Comparison of ENCODE assay signal across 17 cellular contexts in genomic region chr19:38329651-38330050, GRCh38. TPM values are rescaled to one million over a fixed set of nuclear protein-coding genes. Genes with fewer than 3 reads are reported as not detected.
A peak's percentile ranks its signal among the peaks of the same experiment; 100 is the strongest.
DNase-seq lines count a peak whose midpoint lies in the region; ATAC-seq and TF ChIP-seq lines count a peak whose summit lies in the region.
"Had no signal": no experiment of that assay in that cellular context is flagged by ENCODE, and none has a peak within 500 bp of the region (broad histone marks: within the 10 kb centered on the region; RNA-seq: fewer than 3 reads in every experiment).

No MANE protein-coding gene starts in this region.

- dilution Hi-C loops in IMR-90 (cut with HindIII; ENCODE audit: low sequenced_read_pairs, unreplicated experiment), result no loop called here

- H3K36me3 Mint-ChIP-seq in Caco-2 (ENCODE audit: insufficient read depth, unreplicated experiment) (no peaks in the 10 kb centered on the region), chondrocyte (ENCODE audit: low read depth) (peaks cover 25% of the 10 kb centered on the region), immature natural killer cell (peaks cover 5 to 9% (median 8%) of the 10 kb centered on the region in 3 donors)

- H4K8ac ChIP-seq in IMR-90 (ENCODE audit: low read depth in 2 of 2, low read length in 2 of 2) (no peak overlapping the region), neuronal stem cell (ENCODE audit: low read depth, low read length) (peak overlapping the region; percentile 65)

- H2BK20ac ChIP-seq in IMR-90 (ENCODE audit: low read depth, low read length), result no peak overlapping the region

- H3K4me1 Mint-ChIP-seq in Caco-2 (ENCODE audit: low read depth, unreplicated experiment) (no peaks in the 10 kb centered on the region), chondrocyte (ENCODE audit: low read depth) (no peaks in the 10 kb centered on the region), immature natural killer cell (no peaks in the 10 kb centered on the region)
- H3K4me1 Mint-ChIP-seq: CD4-positive, alpha-beta memory T cell; H9 had no signal

- in situ Hi-C loops in IMR-90 (cut with MboI; ENCODE audit: low sequenced_read_pairs), result loop anchor here (5.0 to 10.0 kb wide), 2 partner anchors 97 to 435 kb away; no protein-coding TSS in a partner anchor

- TF ChIP-seq POLR2A in IMR-90 (IDR thresholded peaks at IDR 0.05; ENCODE audit: low read depth, low read length), result no peak

- H3K27ac ChIP-seq in IMR-90 (ENCODE audit: insufficient read depth, low read length), result no peak overlapping the region
- H3K27ac ChIP-seq in neuronal stem cell (replicated peaks; ENCODE audit: low read length), result no peak overlapping the region
- H3K27ac ChIP-seq: A549, C4-2B had no signal

- H3K4ac ChIP-seq in IMR-90 (ENCODE audit: low read depth, low read length) (no peak overlapping the region), neuronal stem cell (ENCODE audit: low read length) (no peak overlapping the region)

- H2BK120ac ChIP-seq in IMR-90 (ENCODE audit: low read depth, low read length) (no peak overlapping the region), neuronal stem cell (ENCODE audit: low read depth, low read length) (no peak overlapping the region)

- no peak overlapping the region for H3K4me2 ChIP-seq in IMR-90 (ENCODE audit: low read depth, low read length)
- no peak overlapping the region for H3K4me2 ChIP-seq in neuronal stem cell (ENCODE audit: insufficient read depth, low read length, poor library complexity, severe bottlenecking)
- H3K4me2 ChIP-seq: A549 had no signal

- H3K23ac ChIP-seq in IMR-90 (ENCODE audit: low read depth, low read length) (no peak overlapping the region), neuronal stem cell (ENCODE audit: low read depth, low read length, poor library complexity) (peak overlapping the region; percentile 89)

- H3K4me3 Mint-ChIP-seq in Caco-2 (ENCODE audit: unreplicated experiment) (no peak overlapping the region), chondrocyte (ENCODE audit: unreplicated experiment) (no peak overlapping the region), immature natural killer cell (no peak overlapping the region)
- H3K4me3 Mint-ChIP-seq: CD4-positive, alpha-beta memory T cell; H9 had no signal

- no peak for TF ChIP-seq CTCF in Caco-2 (IDR thresholded peaks at IDR 0.05; ENCODE audit: insufficient read depth in 1 of 2, low read depth in 1 of 2, low read length in 1 of 2, severe bottlenecking in 1 of 2, unreplicated experiment in 1 of 2)
- TF ChIP-seq CTCF in IMR-90 (conservative IDR thresholded peaks at IDR 0.05; ENCODE audit: low read depth, low read length), result no peak
- TF ChIP-seq CTCF in chondrocyte (IDR thresholded peaks at IDR 0.05), result no peak

- CTCF ChIA-PET in Caco-2 (lab: Charles Lee), result interaction anchor here (1.7 kb wide), 1 partner anchor 86 kb away, joined by 5 read pairs; no protein-coding TSS in a partner anchor
- CTCF ChIA-PET in IMR-90 (lab: Yijun Ruan, JAX), result no interaction called here

- no TSS peak for BruUV-seq in Caco-2 (replicated peaks; lab: Mats Ljungman, UMichigan)
- BruUV-seq in IMR-90 (replicated peaks; lab: Mats Ljungman, UMichigan), result no TSS peak

- H3K4me1 ChIP-seq in Caco-2, result no peaks in the 10 kb centered on the region
- no peaks in the 10 kb centered on the region for H3K4me1 ChIP-seq in IMR-90 (ENCODE audit: control insufficient read depth, insufficient read depth, low read length)
- H3K4me1 ChIP-seq in neuronal stem cell (ENCODE audit: control insufficient read depth in 2 of 2, insufficient read depth in 1 of 2, low read depth in 1 of 2, low read length in 2 of 2), result no peaks in the 10 kb centered on the region
- H3K4me1 ChIP-seq: A549, BE2C had no signal

- no peak for TF ChIP-seq RAD21 in IMR-90 (IDR thresholded peaks at IDR 0.05; ENCODE audit: low read length)

- H3K27me3 ChIP-seq in Caco-2 (replicated peaks; ENCODE audit: control insufficient read depth, insufficient read depth, low read length) (no peaks in the 10 kb centered on the region), IMR-90 (ENCODE audit: control insufficient read depth, insufficient read depth, low read length) (no peaks in the 10 kb centered on the region), neuronal stem cell (ENCODE audit: control insufficient read depth in 3 of 3, insufficient read depth in 3 of 3, low read depth in 1 of 3, low read length in 3 of 3) (peaks cover 0 to 23% (median 0%) of the 10 kb centered on the region in 3 experiments)
- H3K27me3 ChIP-seq: BE2C had no signal

- H3K56ac ChIP-seq in IMR-90 (ENCODE audit: extremely low read depth, insufficient read depth, low read length), result no peak overlapping the region

- H4K91ac ChIP-seq in IMR-90 (ENCODE audit: insufficient read depth, low read depth, low read length), result no peak overlapping the region
- no peak overlapping the region for H4K91ac ChIP-seq in neuronal stem cell (ENCODE audit: low read depth, low read length, poor library complexity)

- H2BK15ac ChIP-seq in IMR-90 (ENCODE audit: low read depth, low read length) (no peak overlapping the region), neuronal stem cell (ENCODE audit: low read length) (no peak overlapping the region)

- no peak overlapping the region for H3K14ac ChIP-seq in IMR-90 (replicated peaks; ENCODE audit: low read depth, low read length)
- H3K14ac ChIP-seq in neuronal stem cell (ENCODE audit: low read length), result peak overlapping the region; percentile 38

- peak overlapping the region; percentile 1 for H3K27ac Mint-ChIP-seq in Caco-2 (ENCODE audit: unreplicated experiment)
- H3K27ac Mint-ChIP-seq in chondrocyte (ENCODE audit: unreplicated experiment), result peak overlapping the region; percentile 19
- no peak overlapping the region for H3K27ac Mint-ChIP-seq in immature natural killer cell
- H3K27ac Mint-ChIP-seq: H9 had no signal

- no peak overlapping the region for H3K9ac ChIP-seq in IMR-90 (ENCODE audit: low read depth, low read length)
- H3K9ac ChIP-seq in neuronal stem cell (ENCODE audit: low read depth, low read length, poor library complexity), result no peak overlapping the region

- peak overlapping the region; percentile 58 for H2AFZ ChIP-seq in IMR-90 (replicated peaks; ENCODE audit: low read length, poor library complexity)
- no peak overlapping the region for H2AFZ ChIP-seq in neuronal stem cell (ENCODE audit: low read length)

- H3K79me1 ChIP-seq in IMR-90 (ENCODE audit: low read depth in 1 of 2, low read length in 2 of 2) (no peaks in the 10 kb centered on the region), neuronal stem cell (ENCODE audit: low read depth, low read length) (no peaks in the 10 kb centered on the region)

- intact Hi-C loops in Caco-2 (cut with micrococcal nuclease; ENCODE audit: unreplicated experiment) (no loop called here), IMR-90 (cut with micrococcal nuclease) (no loop called here)

- no peak overlapping the region for H3K4me3 ChIP-seq in Caco-2 (ENCODE audit: low read depth, low read length)
- H3K4me3 ChIP-seq in IMR-90 (ENCODE audit: insufficient read depth, low read depth, low read length), result no peak overlapping the region
- H3K4me3 ChIP-seq in neuronal stem cell (ENCODE audit: low read length in 2 of 2), result no peak overlapping the region
- H3K4me3 ChIP-seq: A549 had no signal

- H3K9me3 ChIP-seq in Caco-2, result no peaks in the 10 kb centered on the region
- H3K9me3 ChIP-seq in IMR-90 (ENCODE audit: control insufficient read depth, insufficient read depth, low read length), result no peaks in the 10 kb centered on the region
- H3K9me3 ChIP-seq in neuronal stem cell (replicated peaks in 1 of 2; ENCODE audit: control insufficient read depth in 2 of 2, insufficient read depth in 1 of 2, low read depth in 1 of 2, low read length in 2 of 2), result no peaks in the 10 kb centered on the region
- H3K9me3 ChIP-seq: A549, BE2C had no signal

- H4K20me1 ChIP-seq in IMR-90 (ENCODE audit: insufficient read depth, low read length), result no peaks in the 10 kb centered on the region

- H3K18ac ChIP-seq in IMR-90 (ENCODE audit: low read depth, low read length), result no peak overlapping the region
- H3K18ac ChIP-seq in neuronal stem cell (ENCODE audit: low read length), result peak overlapping the region; percentile 48

- H2AK5ac ChIP-seq in IMR-90 (ENCODE audit: low read depth, low read length) (no peak overlapping the region), neuronal stem cell (ENCODE audit: low read depth, low read length) (peak overlapping the region; percentile 75)

- H2BK5ac ChIP-seq in IMR-90 (ENCODE audit: low read depth, low read length, poor library complexity, severe bottlenecking), result no peak overlapping the region
- no peak overlapping the region for H2BK5ac ChIP-seq in neuronal stem cell (ENCODE audit: low read length)

- 90% methylated on average over 6 of the region's 7 CpGs; no CpG with 5 or more reads in 1 of the 2 experiments for WGBS in IMR-90 (ENCODE audit: extremely low coverage in 2 of 2, insufficient read length in 1 of 2), 2 experiments
- no CpG with 5 or more reads among the region's 7 CpGs for WGBS in neuronal stem cell (ENCODE audit: extremely low coverage in 2 of 2, insufficient read length in 2 of 2, insufficient replicate concordance in 1 of 2), 2 donors

- H3K9me1 ChIP-seq in IMR-90 (ENCODE audit: insufficient read depth, low read length), result no peaks in the 10 kb centered on the region

- H3K27me3 Mint-ChIP-seq in Caco-2 (ENCODE audit: insufficient read depth, unreplicated experiment) (no peaks in the 10 kb centered on the region), chondrocyte (ENCODE audit: low read depth) (no peaks in the 10 kb centered on the region), immature natural killer cell (ENCODE audit: low read depth in 3 of 3) (peaks cover 0 to 3% (median 2%) of the 10 kb centered on the region in 3 donors)
- H3K27me3 Mint-ChIP-seq: CD4-positive, alpha-beta memory T cell had no signal

- no peak for DNase-seq in Caco-2
- no peak for DNase-seq in IMR-90
- DNase-seq in chondrocyte (ENCODE audit: low spot score), result no peak
- DNase-seq in neuronal stem cell (ENCODE audit: low spot score), result no peak
- DNase-seq in HuH-7.5 (ENCODE audit: low spot score), result no peak
- no peak for DNase-seq in immature natural killer cell
- DNase-seq: BE2C; CD4-positive, alpha-beta memory T cell; DMS153; DMS79 treated with DMSO at 0.1 percent for 48 hours; EL; GDM1; GOT3; H9 had no signal

- POLR2A ChIA-PET in Caco-2 (lab: Charles Lee) (interaction anchor here (0.6 kb wide), 1 partner anchor 78 kb away, joined by 3 read pairs; no protein-coding TSS in a partner anchor), IMR-90 (lab: Charles Lee; ENCODE audit: unreplicated experiment) (no interaction called here)

- H4K5ac ChIP-seq in IMR-90 (ENCODE audit: low read depth, low read length), result no peak overlapping the region

- ATAC-seq in IMR-90 (ENCODE audit: low read depth) (no peak), esophagus mucosa (no peak)
- ATAC-seq: A549 had no signal

- no peaks in the 10 kb centered on the region for H3K9me3 Mint-ChIP-seq in Caco-2 (ENCODE audit: unreplicated experiment)
- no peaks in the 10 kb centered on the region for H3K9me3 Mint-ChIP-seq in chondrocyte (ENCODE audit: low read depth)
- no peaks in the 10 kb centered on the region for H3K9me3 Mint-ChIP-seq in immature natural killer cell
- H3K9me3 Mint-ChIP-seq: CD4-positive, alpha-beta memory T cell; H9 had no signal

- no peak overlapping the region for H2AK9ac ChIP-seq in IMR-90 (replicated peaks; ENCODE audit: low read depth, low read length, poor library complexity)

- H2BK12ac ChIP-seq in neuronal stem cell (ENCODE audit: low read length), result no peak overlapping the region

- H3K36me3 ChIP-seq in Caco-2 (ENCODE audit: control insufficient read depth, insufficient read depth, low read length) (no peaks in the 10 kb centered on the region), IMR-90 (ENCODE audit: control insufficient read depth, insufficient read depth, low read length) (peaks cover 18% of the 10 kb centered on the region), neuronal stem cell (replicated peaks in 1 of 2; ENCODE audit: control insufficient read depth in 2 of 2, insufficient read depth in 2 of 2, low read length in 2 of 2) (no peaks in the 10 kb centered on the region)
- H3K36me3 ChIP-seq: BE2C had no signal

RNA-seq across cellular contexts. Expression of gene CATSPERG, which starts 6.0 kb away (rescaled TPM):
- total RNA-seq in Caco-2 (2022) (12.4 and 14.0 TPM in 2 replicates), IMR-90 (2012; rRNA removed) (0.18 TPM in 1 of 2 replicates, not detected in the other), chondrocyte (3.9 to 7.6 TPM (median 5.3 TPM) in 3 replicates), esophagus mucosa (2.0 TPM)
- polyA plus RNA-seq in IMR-90 (2012; rRNA removed) (0.16 and 0.34 TPM in 2 replicates), immature natural killer cell (10 to 100 TPM in 2 of 3 donors, 1 to 10 TPM in 1; 5.3 to 14.0 (median 11.6) TPM)
- polyA plus RNA-seq in IMR-90 (2012; cell fraction: cytosol; rRNA removed), result 0.08 and 0.21 TPM in 2 replicates
- 1.1 and 1.9 TPM in 2 replicates for polyA plus RNA-seq in IMR-90 (2012; cell fraction: nucleus; rRNA removed; ENCODE audit: low replicate concordance)
- polyA plus RNA-seq in neuronal stem cell (2013, experiment 1 of 2), result 3.1 TPM
- polyA plus RNA-seq in neuronal stem cell (2013, experiment 2 of 2), result 3.7 TPM

RNA-seq across cellular contexts. Expression of gene KCNK6, which starts 10.0 kb away (rescaled TPM):
- total RNA-seq in Caco-2 (2022), result 6.1 and 7.8 TPM in 2 replicates
- total RNA-seq in IMR-90 (2012; rRNA removed), result 2.7 and 2.8 TPM in 2 replicates
- polyA plus RNA-seq in IMR-90 (2012; rRNA removed), result 3.9 and 4.5 TPM in 2 replicates
- 3.3 and 4.2 TPM in 2 replicates for polyA plus RNA-seq in IMR-90 (2012; cell fraction: cytosol; rRNA removed)
- 2.9 and 3.1 TPM in 2 replicates for polyA plus RNA-seq in IMR-90 (2012; cell fraction: nucleus; rRNA removed; ENCODE audit: low replicate concordance)
- total RNA-seq in chondrocyte, result 22.0 to 30.9 TPM (median 29.2 TPM) in 3 replicates
- 0.49 TPM for polyA plus RNA-seq in neuronal stem cell (2013, experiment 1 of 2)
- polyA plus RNA-seq in neuronal stem cell (2013, experiment 2 of 2), result 0.43 TPM
- 22.8 TPM for total RNA-seq in esophagus mucosa
- polyA plus RNA-seq in immature natural killer cell, result 1 to 10 TPM in 2 of 3 donors, under 1 TPM in 1; 0.93 to 1.2 (median 1.0) TPM

RNA-seq across cellular contexts. Expression of gene YIF1B, which starts 13.9 kb away (rescaled TPM):
- total RNA-seq in Caco-2 (2022) (61.7 and 66.7 TPM in 2 replicates), IMR-90 (2012; rRNA removed) (72.2 and 78.9 TPM in 2 replicates), chondrocyte (93.3 to 101 TPM (median 97.8 TPM) in 3 replicates), esophagus mucosa (43.1 TPM)
- polyA plus RNA-seq in IMR-90 (2012; rRNA removed) (162 and 165 TPM in 2 replicates), immature natural killer cell (10 to 100 TPM; 47.7 to 82.5 (median 54.9) TPM)
- polyA plus RNA-seq in IMR-90 (2012; cell fraction: cytosol; rRNA removed), result 95.0 and 225 TPM in 2 replicates
- polyA plus RNA-seq in IMR-90 (2012; cell fraction: nucleus; rRNA removed; ENCODE audit: low replicate concordance), result 92.8 and 241 TPM in 2 replicates
- 67.9 TPM for polyA plus RNA-seq in neuronal stem cell (2013, experiment 1 of 2)
- 67.6 TPM for polyA plus RNA-seq in neuronal stem cell (2013, experiment 2 of 2)

RNA-seq across cellular contexts. Expression of gene C19orf33, which starts 25.6 kb away (rescaled TPM):
- 12.7 and 18.6 TPM in 2 replicates for total RNA-seq in Caco-2 (2022)
- total RNA-seq in IMR-90 (2012; rRNA removed), result 1.4 TPM in 1 of 2 replicates, not detected in the other
- polyA plus RNA-seq in IMR-90 (2012; rRNA removed), result 0.80 and 0.96 TPM in 2 replicates
- 0.44 and 3.1 TPM in 2 replicates for polyA plus RNA-seq in IMR-90 (2012; cell fraction: cytosol; rRNA removed)
- not detected in 2 replicates for polyA plus RNA-seq in IMR-90 (2012; cell fraction: nucleus; rRNA removed; ENCODE audit: low replicate concordance)
- total RNA-seq in chondrocyte, result 2.0 to 5.2 TPM (median 2.0 TPM) in 3 replicates
- polyA plus RNA-seq in neuronal stem cell (2013, experiment 1 of 2), result not detected
- not detected for polyA plus RNA-seq in neuronal stem cell (2013, experiment 2 of 2)
- 272 TPM for total RNA-seq in esophagus mucosa
- polyA plus RNA-seq in immature natural killer cell, result 1 to 10 TPM in 1 of 3 donors, not detected in 2; 2.8 TPM
- total RNA-seq: CD4-positive, alpha-beta memory T cell; H9 had no signal
- polyA plus RNA-seq: CD4-positive, alpha-beta memory T cell had no signal

RNA-seq across cellular contexts. Expression of gene PSMD8, which starts 44.7 kb away (rescaled TPM):
- total RNA-seq in Caco-2 (2022) (264 and 274 TPM in 2 replicates), IMR-90 (2012; rRNA removed) (502 and 644 TPM in 2 replicates), chondrocyte (181 to 197 TPM (median 197 TPM) in 3 replicates), esophagus mucosa (154 TPM)
- polyA plus RNA-seq in IMR-90 (2012; rRNA removed) (475 and 538 TPM in 2 replicates), immature natural killer cell (100 to 1,000 TPM; 210 to 298 (median 236) TPM)
- polyA plus RNA-seq in IMR-90 (2012; cell fraction: cytosol; rRNA removed), result 171 and 501 TPM in 2 replicates
- polyA plus RNA-seq in IMR-90 (2012; cell fraction: nucleus; rRNA removed; ENCODE audit: low replicate concordance), result 160 and 200 TPM in 2 replicates
- polyA plus RNA-seq in neuronal stem cell (2013, experiment 1 of 2), result 142 TPM
- 138 TPM for polyA plus RNA-seq in neuronal stem cell (2013, experiment 2 of 2)

Comparison
In these comparisons a context has a peak if more than half of its experiments do, and no peak if none do; other contexts are left out.
1. H3K27ac Mint-ChIP-seq: peak in Caco-2 (single experiment) and chondrocyte (single experiment); none in immature natural killer cell (0 of 6).